ENCODE assay signal across 9 cellular contexts in genomic region chr22:43925433-43926348, GRCh38. TPM values are rescaled to one million over a fixed set of nuclear protein-coding genes. Genes with fewer than 3 reads are reported as not detected.
DNase-seq lines count a peak whose midpoint lies in the region; ATAC-seq and TF ChIP-seq lines count a peak whose summit lies in the region.
"Had no signal": no experiment of that assay in that cellular context is flagged by ENCODE, and none has a peak within 500 bp of the region (broad histone marks: within the 10 kb centered on the region; RNA-seq: fewer than 3 reads in every experiment).

No MANE protein-coding gene starts in this region.

- peak overlapping the region; percentile 67 for H3K4me3 Mint-ChIP-seq in activated T-cell treated with anti-CD3 and anti-CD28 coated beads, Interleukin-2, amount 50 U/mL, for 4 hours

- no peaks in the 10 kb centered on the region for H3K79me2 ChIP-seq in smooth muscle cell (ENCODE audit: low read depth)

- H3K27me3 Mint-ChIP-seq in activated T-cell treated with anti-CD3 and anti-CD28 coated beads, Interleukin-2, amount 50 U/mL, for 4 hours (ENCODE audit: low read depth) = peaks cover 24% of the 10 kb centered on the region

- no peak for DNase-seq in activated T-cell treated with anti-CD3 and anti-CD28 coated beads, Interleukin-2, amount 50 U/mL, for 4 hours
- DNase-seq in activated T-cell treated with anti-CD3 and anti-CD28 coated beads for 4 hours (no peak), UCSD-AML1 (lab: John Stamatoyannopoulos, UW; ENCODE audit: unreplicated experiment) (peak; percentile 39), smooth muscle cell (lab: John Stamatoyannopoulos, UW; ENCODE audit: unreplicated experiment) (no peak), DMS 273 (lab: John Stamatoyannopoulos, UW; ENCODE audit: unreplicated experiment) (no peak), germinal center (ENCODE audit: low spot score) (no peak)

- WGBS in smooth muscle cell (ENCODE audit: low lambda C conversion rate) = 36% methylated on average over 6 of the region's 6 CpGs

- no peaks in the 10 kb centered on the region for H3K36me3 Mint-ChIP-seq in activated T-cell treated with anti-CD3 and anti-CD28 coated beads, Interleukin-2, amount 50 U/mL, for 4 hours (ENCODE audit: insufficient read depth)

- H3K9me3 ChIP-seq in iPS-18a (ENCODE audit: control insufficient read depth, low read depth, low read length) (no peaks in the 10 kb centered on the region), smooth muscle cell (replicated peaks; ENCODE audit: low read depth) (no peaks in the 10 kb centered on the region)
- H3K9me3 ChIP-seq: BLaER1 had no signal

- H3K9me3 Mint-ChIP-seq in activated T-cell treated with anti-CD3 and anti-CD28 coated beads, Interleukin-2, amount 50 U/mL, for 4 hours = no peaks in the 10 kb centered on the region

- ATAC-seq in activated T-cell treated with anti-CD3 and anti-CD28 coated beads, Interleukin-2, amount 50 U/mL, for 4 hours = no peak
- no peak for ATAC-seq in GM18517 (IDR thresholded peaks at IDR 0.05; ENCODE audit: unreplicated experiment)

- peaks cover 14% of the 10 kb centered on the region for H4K20me1 ChIP-seq in smooth muscle cell (ENCODE audit: low read depth)
- H4K20me1 ChIP-seq: BLaER1 had no signal

- H3K9ac ChIP-seq in iPS-18a (ENCODE audit: low read length) = peak overlapping the region; percentile 84
- peak overlapping the region; percentile 90 for H3K9ac ChIP-seq in smooth muscle cell (ENCODE audit: low read depth)
- H3K9ac ChIP-seq: BLaER1 had no signal

- H3K27ac ChIP-seq in iPS-18a (ENCODE audit: low read length) = peak overlapping the region; percentile 42
- H3K27ac ChIP-seq in smooth muscle cell (ENCODE audit: low read depth) = peak overlapping the region; percentile 59
- H3K27ac ChIP-seq: BLaER1 had no signal

- H3K4me3 ChIP-seq in iPS-18a (ENCODE audit: low read length) (peak overlapping the region; percentile 62), smooth muscle cell (peak overlapping the region; percentile 81)
- H3K4me3 ChIP-seq: BLaER1 had no signal

- TF ChIP-seq CTCF in smooth muscle cell (IDR thresholded peaks at IDR 0.05; ENCODE audit: borderline replicate concordance, insufficient read depth, poor library complexity, severe bottlenecking) = no peak

- H3F3A ChIP-seq in smooth muscle cell (ENCODE audit: low read depth) = peaks cover 5% of the 10 kb centered on the region

- H3K36me3 ChIP-seq in iPS-18a (ENCODE audit: control insufficient read depth, low read depth, low read length) (peaks cover 30% of the 10 kb centered on the region), smooth muscle cell (ENCODE audit: low read depth) (no peaks in the 10 kb centered on the region)
- H3K36me3 ChIP-seq: BLaER1 had no signal

- H3K4me1 Mint-ChIP-seq in activated T-cell treated with anti-CD3 and anti-CD28 coated beads, Interleukin-2, amount 50 U/mL, for 4 hours (ENCODE audit: low read depth) = peaks cover 5% of the 10 kb centered on the region

- H2AFZ ChIP-seq in smooth muscle cell (ENCODE audit: low read depth) = no peak overlapping the region

- H3K4me1 ChIP-seq in iPS-18a (ENCODE audit: control insufficient read depth, low read depth, low read length) = peaks cover 27% of the 10 kb centered on the region
- peaks cover 26% of the 10 kb centered on the region for H3K4me1 ChIP-seq in smooth muscle cell (ENCODE audit: low read depth)

- H3K27me3 ChIP-seq in iPS-18a (ENCODE audit: control insufficient read depth, insufficient read depth, low read length) = no peaks in the 10 kb centered on the region
- H3K27me3 ChIP-seq in smooth muscle cell (ENCODE audit: low read depth) = no peaks in the 10 kb centered on the region

- H3K4me2 ChIP-seq in smooth muscle cell = peak overlapping the region; percentile 97
- H3K4me2 ChIP-seq: BLaER1 had no signal

RNA-seq across cellular contexts. Expression of gene PNPLA3, which starts 2.1 kb away (rescaled TPM):
- under 1 TPM in 1 of 3 donors, not detected in 2; 0.30 TPM for total RNA-seq in activated T-cell treated with anti-CD3 and anti-CD28 coated beads, Interleukin-2, amount 50 U/mL, for 4 hours
- total RNA-seq in smooth muscle cell = 11.6 and 14.5 TPM in 2 replicates
- 8.2 and 11.0 TPM in 2 replicates for polyA plus RNA-seq in smooth muscle cell

RNA-seq across cellular contexts. Expression of gene SAMM50, which starts 29.6 kb away (rescaled TPM):
- total RNA-seq in activated T-cell treated with anti-CD3 and anti-CD28 coated beads, Interleukin-2, amount 50 U/mL, for 4 hours = 10 to 100 TPM; 62.6 to 73.6 (median 64.1) TPM
- 37.1 and 43.6 TPM in 2 replicates for total RNA-seq in smooth muscle cell
- polyA plus RNA-seq in smooth muscle cell = 56.1 and 59.9 TPM in 2 replicates

RNA-seq across cellular contexts. Expression of gene PNPLA5, which starts 33.9 kb away (rescaled TPM):
- total RNA-seq in activated T-cell treated with anti-CD3 and anti-CD28 coated beads, Interleukin-2, amount 50 U/mL, for 4 hours = not detected
- not detected in 2 replicates for total RNA-seq in smooth muscle cell
- polyA plus RNA-seq in smooth muscle cell = not detected in 2 replicates
